In the genomic region with DNA sequence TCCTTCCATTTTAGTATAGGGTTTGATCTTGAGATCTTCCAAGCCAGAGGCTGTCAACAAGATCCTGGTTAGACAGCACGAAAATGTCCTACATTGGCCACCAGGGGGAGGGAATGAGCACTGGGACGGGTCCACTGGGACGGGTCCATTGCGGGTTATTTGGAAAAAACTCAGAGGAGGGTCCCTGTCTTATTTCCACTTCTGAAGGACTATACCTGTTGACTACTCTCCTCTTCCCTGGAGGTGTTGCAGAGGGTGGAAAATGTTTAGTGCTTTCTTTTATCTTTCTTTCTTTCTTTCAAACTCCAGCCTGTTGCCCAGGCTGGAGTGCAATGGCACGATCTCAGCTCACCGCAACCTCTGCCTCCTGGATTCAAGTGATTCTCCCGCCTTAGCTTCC, we compare ENCODE assay signal across 1 cellular context.
TF ChIP-seq lines count a peak whose summit lies in the region.

No MANE protein-coding gene starts in this region.

TF ChIP-seq in H1, 55 proteins besides CTCF, POLR2A, EP300 and RAD21:
- TF ChIP-seq TAF1 (IDR thresholded peaks at IDR 0.05; ENCODE audit: low read depth, low read length) (no peak), JUN (IDR thresholded peaks at IDR 0.05; ENCODE audit: low read depth, low read length) (no peak), TBP (IDR thresholded peaks at IDR 0.05; ENCODE audit: low read depth, low read length) (no peak), EZH2 (IDR thresholded peaks at IDR 0.05; ENCODE audit: low read depth, low read length, severe bottlenecking) (no peak), CTBP2 (IDR thresholded peaks at IDR 0.05; ENCODE audit: borderline replicate concordance, insufficient read depth, insufficient read length, low read length) (no peak)
- TF ChIP-seq, protein P1, sequence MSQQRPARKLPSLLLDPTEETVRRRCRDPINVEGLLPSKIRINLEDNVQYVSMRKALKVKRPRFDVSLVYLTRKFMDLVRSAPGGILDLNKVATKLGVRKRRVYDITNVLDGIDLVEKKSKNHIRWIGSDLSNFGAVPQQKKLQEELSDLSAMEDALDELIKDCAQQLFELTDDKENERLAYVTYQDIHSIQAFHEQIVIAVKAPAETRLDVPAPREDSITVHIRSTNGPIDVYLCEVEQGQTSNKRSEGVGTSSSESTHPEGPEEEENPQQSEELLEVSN (IDR thresholded peaks at IDR 0.05): no peak
- TF ChIP-seq, protein P2, sequence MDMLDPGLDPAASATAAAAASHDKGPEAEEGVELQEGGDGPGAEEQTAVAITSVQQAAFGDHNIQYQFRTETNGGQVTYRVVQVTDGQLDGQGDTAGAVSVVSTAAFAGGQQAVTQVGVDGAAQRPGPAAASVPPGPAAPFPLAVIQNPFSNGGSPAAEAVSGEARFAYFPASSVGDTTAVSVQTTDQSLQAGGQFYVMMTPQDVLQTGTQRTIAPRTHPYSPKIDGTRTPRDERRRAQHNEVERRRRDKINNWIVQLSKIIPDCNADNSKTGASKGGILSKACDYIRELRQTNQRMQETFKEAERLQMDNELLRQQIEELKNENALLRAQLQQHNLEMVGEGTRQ (IDR thresholded peaks at IDR 0.05; ENCODE audit: low read length): no peak
